Comparison of ENCODE assay signal across 25 cellular contexts in the genomic region with DNA sequence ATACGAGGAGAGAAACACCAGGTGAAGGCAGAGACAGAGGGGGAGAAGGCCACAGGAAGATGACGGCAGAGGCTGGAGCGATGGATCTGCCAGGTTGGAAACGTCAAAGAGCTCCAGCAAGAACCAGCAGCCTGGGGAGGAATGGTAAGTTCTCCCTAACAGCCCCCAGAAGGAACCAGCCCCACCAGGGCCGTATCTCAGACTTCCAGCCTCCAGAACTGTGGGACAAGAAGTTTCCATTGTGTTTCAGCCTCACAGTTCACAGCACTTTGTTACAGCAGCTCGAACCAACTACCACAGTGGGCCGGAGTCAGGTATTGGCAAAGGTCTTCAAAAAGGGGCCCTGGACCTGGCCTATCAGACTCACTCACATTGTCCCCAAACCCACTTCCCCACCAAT.
"Had no signal": no experiment of that assay in that cellular context is flagged by ENCODE, and none has a peak within 500 bp of the region (broad histone marks: within the 10 kb centered on the region; RNA-seq: fewer than 3 reads in every experiment).

No MANE protein-coding gene starts in this region.

- H3K27me3 ChIP-seq: adrenal gland, body of pancreas, esophagus squamous epithelium, right lobe of liver, suprapubic skin, tibial artery, upper lobe of right lung had no signal

- H3K36me3 ChIP-seq: adrenal gland, esophagus squamous epithelium, lower lobe of right lung, right lobe of liver, suprapubic skin, tibial artery, upper lobe of right lung had no signal

- H3K4me1 ChIP-seq: adrenal gland, body of pancreas, lower lobe of right lung, right lobe of liver, suprapubic skin, tibial artery, upper lobe of right lung had no signal

- H3K9me3 ChIP-seq: adrenal gland, body of pancreas, esophagus squamous epithelium, lower lobe of right lung, right lobe of liver, suprapubic skin, tibial artery, upper lobe of right lung had no signal

- H3K4me1 Mint-ChIP-seq: endodermal cell, nephron had no signal

- H3K4me3 Mint-ChIP-seq: activated CD4-positive, alpha-beta memory T cell treated with anti-CD3 and anti-CD28 coated beads for 36 hours; activated T-cell treated with anti-CD3 and anti-CD28 coated beads, Interleukin-2, amount 50 U/mL, for 4 hours; endodermal cell; nephron had no signal

- H3K36me3 Mint-ChIP-seq: activated CD4-positive, alpha-beta memory T cell treated with anti-CD3 and anti-CD28 coated beads for 36 hours had no signal

- H3K9me3 Mint-ChIP-seq: activated CD4-positive, alpha-beta memory T cell treated with anti-CD3 and anti-CD28 coated beads for 36 hours; activated T-cell treated with anti-CD3 and anti-CD28 coated beads, Interleukin-2, amount 50 U/mL, for 4 hours; endodermal cell; nephron had no signal

- DNase-seq: activated CD4-positive, alpha-beta memory T cell treated with anti-CD3 and anti-CD28 coated beads for 36 hours; activated CD4-positive, alpha-beta T cell treated with anti-CD3 and anti-CD28 coated beads for 48 hours; activated CD8-positive, alpha-beta memory T cell treated with anti-CD3 and anti-CD28 coated beads, Interleukin-2, amount 50 U/mL, for 4 hours; activated gamma-delta T cell; activated naive CD4-positive, alpha-beta T cell treated with anti-CD3 and anti-CD28 coated beads, Interleukin-2, amount 50 U/mL, for 16 hours; activated T-cell treated with anti-CD3 and anti-CD28 coated beads, Interleukin-2, amount 50 U/mL, for 4 hours; adrenal gland; aorta; body of pancreas; endodermal cell; esophagus squamous epithelium; foreskin melanocyte; kidney glomerular epithelial cell; lower lobe of right lung; mesenchymal stem cell; stimulated activated CD4-positive, alpha-beta T cell treated with anti-CD3 and anti-CD28 coated beads, Interleukin-2, amount 100 ng/mL, for 48 hours; T-helper 9 cell; upper lobe of right lung had no signal

- H3K27ac Mint-ChIP-seq: activated CD4-positive, alpha-beta memory T cell treated with anti-CD3 and anti-CD28 coated beads for 36 hours; endodermal cell; nephron; progenitor cell of endocrine pancreas had no signal

- H3K27me3 Mint-ChIP-seq: activated CD4-positive, alpha-beta memory T cell treated with anti-CD3 and anti-CD28 coated beads for 36 hours; progenitor cell of endocrine pancreas had no signal

- H3K4me3 ChIP-seq: adrenal gland, body of pancreas, coronary artery, esophagus squamous epithelium, lower lobe of right lung, right lobe of liver, suprapubic skin, tibial artery, upper lobe of right lung had no signal

- ATAC-seq: activated T-cell treated with anti-CD3 and anti-CD28 coated beads, Interleukin-2, amount 50 U/mL, for 4 hours; body of pancreas; left lobe of liver; lower lobe of right lung; right lobe of liver; upper lobe of right lung had no signal
